ENCODE assay signal across 8 cellular contexts in genomic region chr7:44750921-44751571, GRCh38. TPM values are rescaled to one million over a fixed set of nuclear protein-coding genes. Genes with fewer than 3 reads are reported as not detected.
DNase-seq lines count a peak whose midpoint lies in the region; ATAC-seq and TF ChIP-seq lines count a peak whose summit lies in the region.

No MANE protein-coding gene starts in this region.

- peak; percentile 41 for ATAC-seq in HG02970 (IDR thresholded peaks at IDR 0.05; ENCODE audit: low FRiP score, unreplicated experiment)

- H3K36me3 Mint-ChIP-seq in chondrocyte (ENCODE audit: low read depth): peaks cover 2% of the 10 kb centered on the region

- H3K9me3 Mint-ChIP-seq in chondrocyte (ENCODE audit: low read depth): no peaks in the 10 kb centered on the region

- no peak overlapping the region for H3K4me3 Mint-ChIP-seq in chondrocyte (ENCODE audit: unreplicated experiment)

- TF ChIP-seq CTCF in chondrocyte (IDR thresholded peaks at IDR 0.05): no peak

- H3K27me3 Mint-ChIP-seq in chondrocyte (ENCODE audit: low read depth): no peaks in the 10 kb centered on the region

- DNase-seq in activated naive CD4-positive, alpha-beta T cell treated with Interleukin-2 at 50 U/mL for 16 hours: peak; percentile 65
- no peak for DNase-seq in activated naive CD4-positive, alpha-beta T cell (lab: John Stamatoyannopoulos, UW)
- DNase-seq in chondrocyte (ENCODE audit: low spot score): peak; percentile 58
- peak; percentile 60 for DNase-seq in stimulated activated CD4-positive, alpha-beta T cell treated with anti-CD3 and anti-CD28 coated beads, Interleukin-4, amount 100 ng/mL, for 24 hours
- DNase-seq in G401 (ENCODE audit: low spot score): no peak
- no peak for DNase-seq in mesenteric fat pad (ENCODE audit: low spot score)

- 0 out of 2 replicates have a peak, but pooled peaks have one; percentile 8 for TF ChIP-seq POLR2A in Raji (IDR thresholded peaks at IDR 0.05; ENCODE audit: insufficient read depth, low read depth, low read length)

- in situ Hi-C loops in G401 (cut with HindIII; ENCODE audit: low sequenced_read_pairs): no loop called here

- no peak overlapping the region for H3K27ac Mint-ChIP-seq in chondrocyte (ENCODE audit: unreplicated experiment)

- H3K4me1 Mint-ChIP-seq in chondrocyte (ENCODE audit: low read depth): peaks cover 39% of the 10 kb centered on the region

RNA-seq across cellular contexts. Expression of gene ZMIZ2, which starts 2.4 kb away (rescaled TPM):
- total RNA-seq in chondrocyte: 68.5 to 73.5 TPM (median 72.6 TPM) in 3 replicates
- total RNA-seq in G401 (2014; rRNA removed; shearing (Covaris generic)): 0.92 and 2.3 TPM in 2 replicates
- total RNA-seq in mesenteric fat pad: 47.8 TPM

RNA-seq across cellular contexts. Expression of gene PPIA, which starts 45.4 kb away (rescaled TPM):
- total RNA-seq in chondrocyte: 1,108 to 1,479 TPM (median 1,462 TPM) in 3 replicates
- total RNA-seq in G401 (2014; rRNA removed; shearing (Covaris generic)): 4,753 and 4,999 TPM in 2 replicates
- 1,211 TPM for total RNA-seq in mesenteric fat pad

Comparison
In these comparisons a context has a peak if more than half of its experiments do, and no peak if none do; other contexts are left out.
1. DNase-seq: peak in activated naive CD4-positive, alpha-beta T cell treated with Interleukin-2 at 50 U/mL for 16 hours (single experiment), chondrocyte (single experiment) and stimulated activated CD4-positive, alpha-beta T cell treated with anti-CD3 and anti-CD28 coated beads, Interleukin-4, amount 100 ng/mL, for 24 hours (single experiment); none in activated naive CD4-positive, alpha-beta T cell (0 of 4), G401 (single experiment) and mesenteric fat pad (single experiment).
2. RNA of gene ZMIZ2, which starts 2.4 kb away (total RNA-seq): 68.5 to 73.5 TPM in chondrocyte and 47.8 TPM in mesenteric fat pad (single experiment); 0.92 to 2.3 TPM in G401; every median in the first group is over 10 times any median in the second.